ENCODE assay signal across 10 cellular contexts in the genomic region with DNA sequence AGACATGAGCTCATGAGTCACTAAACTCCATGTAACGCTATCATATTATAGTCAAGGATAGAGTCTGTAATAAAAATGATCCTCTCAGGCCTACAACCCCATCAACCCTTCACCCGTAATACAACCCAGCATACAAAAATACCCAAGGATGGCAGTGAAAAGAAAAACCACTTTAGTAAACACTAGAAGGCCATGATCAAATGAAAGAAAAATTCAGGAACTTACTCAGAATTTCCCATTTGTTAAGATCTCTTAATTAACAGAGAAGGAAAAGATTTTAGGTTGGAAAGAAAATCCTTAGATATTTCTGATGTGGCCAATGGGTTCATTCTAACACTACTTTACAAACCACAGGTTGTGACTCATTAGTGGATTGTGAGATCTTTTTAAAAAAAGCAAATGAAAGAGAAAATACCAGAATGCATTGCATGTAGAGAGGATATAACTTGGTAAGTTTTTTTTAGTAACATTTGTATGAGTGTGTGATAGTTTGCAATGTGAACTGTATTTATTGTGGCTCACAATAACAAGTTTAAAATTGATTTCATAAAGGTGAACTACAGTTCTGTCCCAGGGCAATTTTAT. TPM values are rescaled to one million over a fixed set of nuclear protein-coding genes. Genes with fewer than 3 reads are reported as not detected.
DNase-seq lines count a peak whose midpoint lies in the region; ATAC-seq and TF ChIP-seq lines count a peak whose summit lies in the region.
"Had no signal": no experiment of that assay in that cellular context is flagged by ENCODE, and none has a peak within 500 bp of the region (broad histone marks: within the 10 kb centered on the region; RNA-seq: fewer than 3 reads in every experiment).

No MANE protein-coding gene starts in this region.

- CTCF ChIA-PET in activated CD4-positive, alpha-beta T cell treated with anti-CD3 and anti-CD28 coated beads for 36 hours (lab: Charles Lee): interaction anchor here (1.1 kb wide), 1 partner anchor 12 kb away, joined by 12 read pairs; no protein-coding TSS in a partner anchor

- H3K9me3 Mint-ChIP-seq in activated CD4-positive, alpha-beta T cell treated with anti-CD3 and anti-CD28 coated beads for 36 hours (ENCODE audit: low read depth): no peaks in the 10 kb centered on the region
- no peaks in the 10 kb centered on the region for H3K9me3 Mint-ChIP-seq in stimulated activated effector memory CD8-positive, alpha-beta T cell treated with anti-CD3 and anti-CD28 coated beads, Interleukin-12 subunit alpha, Interleukin-12 subunit beta, amount 100 ng/mL, for 72 hours
- H3K9me3 Mint-ChIP-seq: natural killer cell had no signal

- no peak overlapping the region for H3K4me3 Mint-ChIP-seq in activated CD4-positive, alpha-beta T cell treated with anti-CD3 and anti-CD28 coated beads for 36 hours
- H3K4me3 Mint-ChIP-seq in stimulated activated effector memory CD8-positive, alpha-beta T cell treated with anti-CD3 and anti-CD28 coated beads, Interleukin-12 subunit alpha, Interleukin-12 subunit beta, amount 100 ng/mL, for 72 hours: no peak overlapping the region
- H3K4me3 Mint-ChIP-seq: natural killer cell had no signal

- no peaks in the 10 kb centered on the region for H3K36me3 ChIP-seq in adrenal gland (replicated peaks in 1 of 2)

- no peak for DNase-seq in activated CD4-positive, alpha-beta T cell treated with anti-CD3 and anti-CD28 coated beads for 36 hours
- DNase-seq in activated CD4-positive, alpha-beta T cell treated with anti-CD3 and anti-CD28 coated beads, Interleukin-2, amount 50 U/mL, for 48 hours: no peak
- DNase-seq in SK-MEL-5 (ENCODE audit: low read depth, low spot score): peak; percentile 45
- no peak for DNase-seq in stimulated activated effector memory CD8-positive, alpha-beta T cell treated with anti-CD3 and anti-CD28 coated beads, Interleukin-12 subunit alpha, Interleukin-12 subunit beta, amount 100 ng/mL, for 72 hours (ENCODE audit: low spot score in 2 of 2)
- DNase-seq in adrenal gland: no peak
- no peak for DNase-seq in NCI-H345 treated with DMSO at 0.1 percent for 48 hours (lab: John Stamatoyannopoulos, UW; ENCODE audit: unreplicated experiment)
- DNase-seq in mesenteric fat pad (ENCODE audit: low spot score): no peak
- DNase-seq: natural killer cell had no signal

- peaks cover 62% of the 10 kb centered on the region for H3K4me1 Mint-ChIP-seq in activated CD4-positive, alpha-beta T cell treated with anti-CD3 and anti-CD28 coated beads for 36 hours
- H3K4me1 Mint-ChIP-seq in stimulated activated effector memory CD8-positive, alpha-beta T cell treated with anti-CD3 and anti-CD28 coated beads, Interleukin-12 subunit alpha, Interleukin-12 subunit beta, amount 100 ng/mL, for 72 hours: peaks cover 16% of the 10 kb centered on the region

- no peaks in the 10 kb centered on the region for H3K27me3 Mint-ChIP-seq in activated CD4-positive, alpha-beta T cell treated with anti-CD3 and anti-CD28 coated beads for 36 hours

- no peaks in the 10 kb centered on the region for H3K9me3 ChIP-seq in adrenal gland (replicated peaks in 1 of 3)

- ATAC-seq in activated CD4-positive, alpha-beta T cell treated with anti-CD3 and anti-CD28 coated beads for 36 hours: peak; percentile 87
- peak; percentile 58 for ATAC-seq in HG02870 (IDR thresholded peaks at IDR 0.05; ENCODE audit: unreplicated experiment)
- peak; percentile 87 for ATAC-seq in stimulated activated effector memory CD8-positive, alpha-beta T cell treated with anti-CD3 and anti-CD28 coated beads, Interleukin-12 subunit alpha, Interleukin-12 subunit beta, amount 100 ng/mL, for 72 hours

- H3K4me1 ChIP-seq in adrenal gland (replicated peaks in 1 of 2): peaks cover 0 to 11% of the 10 kb centered on the region in 2 donors

- no peak overlapping the region for H3K4me3 ChIP-seq in adrenal gland

- H3K27me3 ChIP-seq in adrenal gland: no peaks in the 10 kb centered on the region

- in situ Hi-C loops in SK-MEL-5 (cut with HindIII; ENCODE audit: low pct_unique_long_range_greater_than_20kb, low sequenced_read_pairs): no loop called here

- intact Hi-C loops in activated CD4-positive, alpha-beta T cell treated with anti-CD3 and anti-CD28 coated beads for 36 hours (cut with DNase I, micrococcal nuclease): loop anchor here in 1 of 2 experiments (2.0 kb wide), 1 partner anchor 280 kb away; a partner anchor contains a TSS
- intact Hi-C loops in adrenal gland (cut with DNase I): no loop called here

- H3K27ac Mint-ChIP-seq in activated CD4-positive, alpha-beta T cell treated with anti-CD3 and anti-CD28 coated beads for 36 hours: peak overlapping the region; percentile 53
- H3K27ac Mint-ChIP-seq in stimulated activated effector memory CD8-positive, alpha-beta T cell treated with anti-CD3 and anti-CD28 coated beads, Interleukin-12 subunit alpha, Interleukin-12 subunit beta, amount 100 ng/mL, for 72 hours: no peak overlapping the region
- H3K27ac Mint-ChIP-seq: natural killer cell had no signal

- WGBS in adrenal gland, 4 donors: 92 to 100% (median 97%) methylated on average over 2 of the region's 2 CpGs

- no peak for TF ChIP-seq CTCF in adrenal gland (IDR thresholded peaks at IDR 0.05)

- no peak for TF ChIP-seq POLR2A in adrenal gland (IDR thresholded peaks at IDR 0.05)

- H3K36me3 Mint-ChIP-seq in activated CD4-positive, alpha-beta T cell treated with anti-CD3 and anti-CD28 coated beads for 36 hours (ENCODE audit: low read depth): peaks cover 2% of the 10 kb centered on the region
- H3K36me3 Mint-ChIP-seq in stimulated activated effector memory CD8-positive, alpha-beta T cell treated with anti-CD3 and anti-CD28 coated beads, Interleukin-12 subunit alpha, Interleukin-12 subunit beta, amount 100 ng/mL, for 72 hours: no peaks in the 10 kb centered on the region
- H3K36me3 Mint-ChIP-seq: natural killer cell had no signal

- POLR2A ChIA-PET in activated CD4-positive, alpha-beta T cell treated with anti-CD3 and anti-CD28 coated beads for 36 hours (lab: Charles Lee): no interaction called here

- no peak overlapping the region for H3K27ac ChIP-seq in adrenal gland

RNA-seq across cellular contexts. Expression of a gene that starts 8.0 kb away (rescaled TPM):
- total RNA-seq in activated CD4-positive, alpha-beta T cell treated with anti-CD3 and anti-CD28 coated beads for 36 hours: 10 to 100 TPM; 18.7 to 21.7 TPM
- 46.1 and 47.8 TPM in 2 replicates for total RNA-seq in SK-MEL-5 (2014; rRNA removed; shearing (Covaris generic))
- polyA plus RNA-seq in SK-MEL-5 (2015; cell fraction: cytosol; rRNA removed): 28.9 and 34.9 TPM in 2 replicates
- 15.4 TPM in 2 replicates for polyA plus RNA-seq in SK-MEL-5 (2015; cell fraction: nucleus; rRNA removed)
- 10 to 100 TPM; 27.9 to 55.4 (median 37.9) TPM for total RNA-seq in adrenal gland
- polyA plus RNA-seq in adrenal gland: 10 to 100 TPM; 18.4 to 65.6 (median 22.4) TPM
- 40.4 TPM for total RNA-seq in mesenteric fat pad

RNA-seq across cellular contexts. Expression of a gene that starts 45.4 kb away (rescaled TPM):
- under 1 TPM; 0.14 to 0.49 TPM for total RNA-seq in activated CD4-positive, alpha-beta T cell treated with anti-CD3 and anti-CD28 coated beads for 36 hours
- not detected in 2 replicates for total RNA-seq in SK-MEL-5 (2014; rRNA removed; shearing (Covaris generic))
- 0.11 TPM in 1 of 2 replicates, not detected in the other for polyA plus RNA-seq in SK-MEL-5 (2015; cell fraction: cytosol; rRNA removed)
- polyA plus RNA-seq in SK-MEL-5 (2015; cell fraction: nucleus; rRNA removed): 0.36 and 2.4 TPM in 2 replicates
- total RNA-seq in adrenal gland (under 1 TPM in 6 of 8 donors, not detected in 2; 0.44 to 0.83 (median 0.79) TPM), mesenteric fat pad (2.2 TPM)
- under 1 TPM; 0.17 to 0.48 (median 0.42) TPM for polyA plus RNA-seq in adrenal gland

RNA-seq across cellular contexts. Expression of a gene that starts 51.6 kb away (rescaled TPM):
- 10 to 100 TPM; 19.6 to 20.1 TPM for total RNA-seq in activated CD4-positive, alpha-beta T cell treated with anti-CD3 and anti-CD28 coated beads for 36 hours
- total RNA-seq in SK-MEL-5 (2014; rRNA removed; shearing (Covaris generic)): 145 and 165 TPM in 2 replicates
- polyA plus RNA-seq in SK-MEL-5 (2015; cell fraction: cytosol; rRNA removed): 42.8 and 60.4 TPM in 2 replicates
- 10.3 and 16.5 TPM in 2 replicates for polyA plus RNA-seq in SK-MEL-5 (2015; cell fraction: nucleus; rRNA removed)
- 10 to 100 TPM; 22.8 to 42.1 (median 37.6) TPM for total RNA-seq in adrenal gland
- polyA plus RNA-seq in adrenal gland: 10 to 100 TPM in 1 of 3 donors, 1 to 10 TPM in 2; 4.8 to 26.2 (median 9.2) TPM
- 28.7 TPM for total RNA-seq in mesenteric fat pad
- polyA plus RNA-seq: AG04450 had no signal
